ENCODE assay signal across 19 cellular contexts in genomic region chr3:45259144-45259543, GRCh38. TPM values are rescaled to one million over a fixed set of nuclear protein-coding genes. Genes with fewer than 3 reads are reported as not detected.
DNase-seq lines count a peak whose midpoint lies in the region; ATAC-seq, FAIRE-seq and TF ChIP-seq lines count a peak whose summit lies in the region.
"Had no signal": no experiment of that assay in that cellular context is flagged by ENCODE, and none has a peak within 500 bp of the region (broad histone marks: within the 10 kb centered on the region; RNA-seq: fewer than 3 reads in every experiment).

No MANE protein-coding gene starts in this region.

- peak overlapping the region; percentile 11; the same call in 1 of the 2 replicates for H2AFZ ChIP-seq in K562 (ENCODE audit: low read depth, low read length)
- H2AFZ ChIP-seq: GM23248 had no signal

- POLR2A ChIA-PET in K562 (lab: Yijun Ruan, JAX) = interaction anchor here (0.5 to 1.8 kb wide), 4 partner anchors 13 to 358 kb away, joined by 3 to 10 read pairs (median 3); no protein-coding TSS in a partner anchor

- ATAC-seq in K562 (no peak), lower lobe of right lung (peak; percentile 31 to 53)
- ATAC-seq: HCT116, HepG2 had no signal

- H3K9ac ChIP-seq in K562 (ENCODE audit: insufficient read depth in 1 of 2, low read depth in 2 of 2, low read length in 2 of 2) = no peak overlapping the region
- H3K9ac ChIP-seq: GM23248 had no signal

- H3K4me3 ChIP-seq in HL-60 (replicated peaks; ENCODE audit: insufficient read depth, low read length) (no peak overlapping the region), K562 (no peak overlapping the region), lower lobe of right lung (no peak overlapping the region)
- H3K4me3 ChIP-seq: GM23248 had no signal

- no peaks in the 10 kb centered on the region for H3K27me3 ChIP-seq in HL-60 (ENCODE audit: insufficient read depth, poor library complexity, severe bottlenecking)
- no peaks in the 10 kb centered on the region for H3K27me3 ChIP-seq in K562 (ENCODE audit: control insufficient read depth in 2 of 2, insufficient read depth in 2 of 2, low read length in 2 of 2)
- no peaks in the 10 kb centered on the region for H3K27me3 ChIP-seq in lower lobe of right lung (ENCODE audit: low read depth)

- no peak for TF ChIP-seq POLR2A in K562 (conservative IDR thresholded peaks at IDR 0.05)

- no peaks in the 10 kb centered on the region for H3K9me3 ChIP-seq in K562 (replicated peaks; ENCODE audit: control insufficient read depth, insufficient read depth, low read depth, low read length)
- no peaks in the 10 kb centered on the region for H3K9me3 ChIP-seq in lower lobe of right lung
- H3K9me3 ChIP-seq: Caco-2 had no signal

- TF ChIP-seq RAD21 in K562 (CRISPR knock-in tag; conservative IDR thresholded peaks at IDR 0.05 in 1 of 2, IDR thresholded peaks at IDR 0.05 in 1 of 2) = no peak

- TF ChIP-seq CTCF in HL-60 (IDR thresholded peaks at IDR 0.05; ENCODE audit: insufficient read depth, low read length) = no peak
- TF ChIP-seq CTCF in K562 (IDR thresholded peaks at IDR 0.05 in 2 of 3, conservative IDR thresholded peaks at IDR 0.05 in 1 of 3; ENCODE audit: insufficient read depth in 2 of 3, low read depth in 1 of 3, low read length in 3 of 3) = no peak
- TF ChIP-seq CTCF in lower lobe of right lung (IDR thresholded peaks at IDR 0.05) = no peak
- TF ChIP-seq CTCF in HFFc6 (IDR thresholded peaks at IDR 0.05) = no peak

- H3K79me2 ChIP-seq in K562 (ENCODE audit: control insufficient read depth, insufficient read depth, low read length) = no peaks in the 10 kb centered on the region

- H3K9me3 Mint-ChIP-seq in HFFc6 = no peaks in the 10 kb centered on the region
- H3K9me3 Mint-ChIP-seq: CD4-positive, alpha-beta T cell had no signal

- no peak overlapping the region for H3K4me3 Mint-ChIP-seq in HFFc6
- H3K4me3 Mint-ChIP-seq: CD4-positive, alpha-beta T cell had no signal

- peak overlapping the region; percentile 55 for H3K27ac ChIP-seq in HL-60 (replicated peaks)
- no peak overlapping the region for H3K27ac ChIP-seq in K562 (ENCODE audit: extremely low read depth, low read depth, low read length)
- H3K27ac ChIP-seq in lower lobe of right lung = no peak overlapping the region
- H3K27ac ChIP-seq: C4-2B, GM23248 had no signal

- in situ Hi-C loops in K562 (cut with MboI) = no loop called here

- no peaks in the 10 kb centered on the region for H4K20me1 ChIP-seq in K562 (replicated peaks; ENCODE audit: control insufficient read depth, insufficient read depth, low read length)

- intact Hi-C loops in K562 (cut with micrococcal nuclease) = loop anchor here (5.0 kb wide), 1 partner anchor 752 kb away; no protein-coding TSS in a partner anchor
- intact Hi-C loops in lower lobe of right lung (cut with DNase I) = no loop called here

- FAIRE-seq in K562 (lab: Jason Lieb, UNC) = no peak
- FAIRE-seq: A204.1, D721Med, G401.6, GM12891, HepG2 had no signal

- no TSS peak for BruUV-seq in K562 (replicated peaks; lab: Mats Ljungman, UMichigan)

- H3K9me1 ChIP-seq in K562 (ENCODE audit: control insufficient read depth, insufficient read depth, low read length) = no peaks in the 10 kb centered on the region

- no peak overlapping the region for H3K27ac Mint-ChIP-seq in HFFc6
- H3K27ac Mint-ChIP-seq: CD4-positive, alpha-beta T cell had no signal

- TF ChIP-seq EP300 in K562 (IDR thresholded peaks at IDR 0.05; ENCODE audit: low read length) = no peak

- CTCF ChIA-PET in K562 (lab: Yijun Ruan, JAX; ENCODE audit: low intra/inter-chr PET ratio) = no interaction called here

- peaks cover 8% of the 10 kb centered on the region; the same call in 1 of the 2 replicates for H3K4me1 Mint-ChIP-seq in HFFc6 (ENCODE audit: low read depth)

- no peaks in the 10 kb centered on the region for H3K36me3 Mint-ChIP-seq in HFFc6 (ENCODE audit: low read depth)

- H3K36me3 ChIP-seq in K562 (ENCODE audit: control insufficient read depth, insufficient read depth, low read length) (no peaks in the 10 kb centered on the region), lower lobe of right lung (no peaks in the 10 kb centered on the region)

- H3K4me2 ChIP-seq in K562 (ENCODE audit: insufficient read depth, low read length) = no peak overlapping the region

- H3K27me3 Mint-ChIP-seq in HFFc6 (ENCODE audit: insufficient read depth) = peaks cover 46% of the 10 kb centered on the region
- H3K27me3 Mint-ChIP-seq: CD4-positive, alpha-beta T cell had no signal

- H3K4me1 ChIP-seq in K562 (replicated peaks in 1 of 2; ENCODE audit: control insufficient read depth in 2 of 2, insufficient read depth in 2 of 2, low read length in 2 of 2) = no peaks in the 10 kb centered on the region
- no peaks in the 10 kb centered on the region for H3K4me1 ChIP-seq in lower lobe of right lung
- H3K4me1 ChIP-seq: Caco-2 had no signal

- DNase-seq in HL-60 (ENCODE audit: low read depth in 1 of 2, low spot score in 1 of 2) (peak in 1 of 2 experiments; percentile 29), K562 (ENCODE audit: extremely low read depth in 1 of 4, low spot score in 3 of 4) (no peak), lower lobe of right lung (no peak), NCI-H2107 treated with DMSO at 0.1 percent for 48 hours (lab: John Stamatoyannopoulos, UW; ENCODE audit: unreplicated experiment) (no peak), HFFc6 (no peak), hippocampal formation (lab: John Stamatoyannopoulos, UW) (no peak), hypothalamus (lab: John Stamatoyannopoulos, UW) (no peak)
- DNase-seq: ACHN; Caco-2; CD4-positive, alpha-beta T cell; GM23248; H7 had no signal

TF ChIP-seq in K562, 482 proteins besides CTCF, POLR2A, EP300 and RAD21:
- peak in 1 of 3 experiments; percentile 2 for TF ChIP-seq YY1 (IDR thresholded peaks at IDR 0.05; ENCODE audit: borderline replicate concordance in 1 of 3, control insufficient read depth in 1 of 3, extremely low read depth in 1 of 3, insufficient read depth in 3 of 3, insufficient read length in 1 of 3, insufficient replicate concordance in 2 of 3, low read depth in 1 of 3, low read length in 2 of 3)
- TF ChIP-seq POLR2AphosphoS2 (IDR thresholded peaks at IDR 0.05; ENCODE audit: low read length) = no peak

RNA-seq across cellular contexts. Expression of gene TMEM158, which starts 33.1 kb away (rescaled TPM):
- 17.6 and 30.8 TPM in 2 replicates for total RNA-seq in K562 (2011; cell fraction: chromatin; rRNA removed; ENCODE audit: low replicate concordance)
- 39.3 and 69.5 TPM in 2 replicates for total RNA-seq in K562 (2011; cell fraction: nucleolus; rRNA removed)
- total RNA-seq in K562 (2011; cell fraction: nucleoplasm; rRNA removed) = 34.5 and 58.6 TPM in 2 replicates
- total RNA-seq in K562 (2014; rRNA removed) = 23.6 and 24.7 TPM in 2 replicates
- total RNA-seq in K562 (2014; rRNA removed; fragmentation: Illumina TruSeq; extraction: Trizol) = 6.8 and 9.5 TPM in 2 replicates
- total RNA-seq in K562 (2015; rRNA removed; fragmentation: Illumina TruSeq; extraction: Trizol) = 3.7 and 4.1 TPM in 2 replicates
- 33.2 and 46.5 TPM in 2 replicates for total RNA-seq in K562 (2021)
- polyA plus RNA-seq in K562 (2011; rRNA removed) = 17.0 and 32.4 TPM in 2 replicates
- polyA plus RNA-seq in K562 (2011; cell fraction: cytosol; rRNA removed) = 23.8 and 166 TPM in 2 replicates
- polyA plus RNA-seq in K562 (2011; cell fraction: nucleus; rRNA removed) = 20.8 and 52.4 TPM in 2 replicates
- 15.6 and 28.2 TPM in 2 replicates for polyA plus RNA-seq in K562 (2012)
- polyA plus RNA-seq in K562 (2014; fragmentation: Illumina TruSeq; extraction: Trizol) = 8.4 and 12.6 TPM in 2 replicates
- 1 to 10 TPM; 2.2 to 2.6 TPM for polyA plus RNA-seq in K562 (2014; fragmentation: Nextera tagmentation; extraction: Ambion mirVana)
- polyA plus RNA-seq in K562 (2014; rRNA removed) = 18.9 and 24.6 TPM in 2 replicates
- polyA minus RNA-seq in K562 (2011; rRNA and poly(A)+ RNA removed) = 5.0 and 12.8 TPM in 2 replicates
- polyA minus RNA-seq in K562 (2011; cell fraction: cytosol; rRNA and poly(A)+ RNA removed) = 36.2 and 47.6 TPM in 2 replicates
- polyA minus RNA-seq in K562 (2011; cell fraction: nucleus; rRNA and poly(A)+ RNA removed) = 8.7 and 12.8 TPM in 2 replicates
- 0.80 TPM for total RNA-seq in lower lobe of right lung
- total RNA-seq in HFFc6 (2021; fragmentation: NEBNext Ultra II Directional; extraction: Animal tissue kit (Norgen Biotek cat#: 25700)) = 10 to 100 TPM; 26.1 to 82.2 (median 29.4) TPM
- total RNA-seq: CD4-positive, alpha-beta T cell had no signal
- polyA plus RNA-seq: HepG2 had no signal
